In genomic region chr2:231924889-231925275, GRCh38 we compare ENCODE assay signal across 10 cellular contexts. TPM values are rescaled to one million over a fixed set of nuclear protein-coding genes. Genes with fewer than 3 reads are reported as not detected.
DNase-seq lines count a peak whose midpoint lies in the region; FAIRE-seq and TF ChIP-seq lines count a peak whose summit lies in the region.
"Had no signal": no experiment of that assay in that cellular context is flagged by ENCODE, and none has a peak within 500 bp of the region (broad histone marks: within the 10 kb centered on the region; RNA-seq: fewer than 3 reads in every experiment).

No MANE protein-coding gene starts in this region.

- H3K23ac ChIP-seq in H9 (ENCODE audit: insufficient read length, low read depth, low read length) (no peak overlapping the region), mesendoderm (ENCODE audit: low read length) (no peak overlapping the region)

- H3K9me3 ChIP-seq in H9 (ENCODE audit: control insufficient read depth, low read depth, low read length) (no peaks in the 10 kb centered on the region), astrocyte (ENCODE audit: insufficient read depth, low read depth, low read length) (no peaks in the 10 kb centered on the region)

- peaks cover 22% of the 10 kb centered on the region; the same call in 1 of the 2 replicates for H3K27me3 ChIP-seq in H9 (ENCODE audit: insufficient read depth, low read length)
- H3K27me3 ChIP-seq in astrocyte (ENCODE audit: insufficient read depth, low read length): peaks cover 58% of the 10 kb centered on the region
- H3K27me3 ChIP-seq in mesendoderm (ENCODE audit: insufficient read depth, low read length, poor library complexity): peaks cover 21% of the 10 kb centered on the region

- H4K20me1 ChIP-seq in H9 (ENCODE audit: control insufficient read depth, insufficient read depth, insufficient read length) (no peaks in the 10 kb centered on the region), astrocyte (ENCODE audit: insufficient read depth, low read length) (no peaks in the 10 kb centered on the region)

- no peak overlapping the region for H2BK5ac ChIP-seq in H9 (ENCODE audit: insufficient read length, low read length)
- no peak overlapping the region for H2BK5ac ChIP-seq in mesendoderm (ENCODE audit: low read length)

- H3K36me3 Mint-ChIP-seq in H9 (ENCODE audit: insufficient read depth in 1 of 3, low read depth in 3 of 3) (no peaks in the 10 kb centered on the region), astrocyte (ENCODE audit: low read depth, unreplicated experiment) (no peaks in the 10 kb centered on the region)

- no CpG with 5 or more reads among the region's 8 CpGs for WGBS in H9 (ENCODE audit: extremely low coverage, insufficient read length, low lambda C conversion rate)
- no CpG with 5 or more reads among the region's 8 CpGs for WGBS in mesendoderm (ENCODE audit: extremely low coverage, insufficient coverage, low lambda C conversion rate)

- peak overlapping the region; percentile 10 to 50 for H3K4me3 Mint-ChIP-seq in H9
- H3K4me3 Mint-ChIP-seq in astrocyte (ENCODE audit: unreplicated experiment): no peak overlapping the region

- no peak overlapping the region for H3K27ac ChIP-seq in H9 (ENCODE audit: insufficient read length, low read depth, low read length)
- no peak overlapping the region for H3K27ac ChIP-seq in astrocyte (ENCODE audit: low read depth, low read length)
- H3K27ac ChIP-seq in mesendoderm (ENCODE audit: low read depth, low read length): no peak overlapping the region
- H3K27ac ChIP-seq: epithelial cell of prostate had no signal

- H3K56ac ChIP-seq in H9 (ENCODE audit: insufficient read length, low read depth, low read length): no peak overlapping the region
- peak overlapping the region; percentile 62 for H3K56ac ChIP-seq in mesendoderm (ENCODE audit: low read length)

- no peak overlapping the region for H2BK12ac ChIP-seq in H9 (ENCODE audit: insufficient read length, low read depth, low read length)

- H3K9me3 Mint-ChIP-seq in H9: no peaks in the 10 kb centered on the region
- peaks cover 2% of the 10 kb centered on the region for H3K9me3 Mint-ChIP-seq in astrocyte (ENCODE audit: unreplicated experiment)

- no peak for TF ChIP-seq CTCF in H9 (conservative IDR thresholded peaks at IDR 0.05)
- TF ChIP-seq CTCF in astrocyte (IDR thresholded peaks at IDR 0.05; ENCODE audit: insufficient read depth, low read depth, low read length): no peak

- no peak overlapping the region for H2AFZ ChIP-seq in H9 (ENCODE audit: low read length)
- H2AFZ ChIP-seq in astrocyte (ENCODE audit: low read depth, low read length): peak overlapping the region; percentile 86

- H2AK5ac ChIP-seq in H9 (ENCODE audit: insufficient read length, low read length) (no peak overlapping the region), mesendoderm (ENCODE audit: low read length) (no peak overlapping the region)

- no peak overlapping the region; a peak in 1 of 7 replicates for H3K27ac Mint-ChIP-seq in H9
- no peak overlapping the region for H3K27ac Mint-ChIP-seq in astrocyte (ENCODE audit: unreplicated experiment)

- H4K91ac ChIP-seq in H9 (ENCODE audit: insufficient read length, low read depth, low read length): no peak overlapping the region

- H3T11ph ChIP-seq in H9 (ENCODE audit: low read length): no peak overlapping the region

- peaks cover 21% of the 10 kb centered on the region for H3K23me2 ChIP-seq in H9 (ENCODE audit: insufficient read length, low read depth, low read length, poor library complexity, severe bottlenecking)

- H3K4me1 ChIP-seq in H9 (ENCODE audit: insufficient read depth, low read length) (no peaks in the 10 kb centered on the region; the same call in 1 of the 2 replicates), astrocyte (ENCODE audit: insufficient read depth, low read length) (peaks cover 12% of the 10 kb centered on the region), mesendoderm (ENCODE audit: control insufficient read depth, low read depth, low read length) (no peaks in the 10 kb centered on the region)

- H3K79me2 ChIP-seq in H9 (ENCODE audit: insufficient read depth, low read length): no peaks in the 10 kb centered on the region
- no peaks in the 10 kb centered on the region for H3K79me2 ChIP-seq in astrocyte (ENCODE audit: insufficient read depth, low read length)
- no peaks in the 10 kb centered on the region for H3K79me2 ChIP-seq in mesendoderm (ENCODE audit: control insufficient read depth, insufficient read depth, low read length)

- peaks cover 62% of the 10 kb centered on the region for H3K27me3 Mint-ChIP-seq in H9 (ENCODE audit: low read depth)
- H3K27me3 Mint-ChIP-seq in astrocyte (ENCODE audit: low read depth, unreplicated experiment): peaks cover 64% of the 10 kb centered on the region

- DNase-seq in 8988T (peak; percentile 76), H9 (no peak), astrocyte (ENCODE audit: low read depth) (no peak), mesendoderm (no peak), AML-193 (lab: John Stamatoyannopoulos, UW) (no peak), retina (no peak), NCI-H1092 treated with DMSO at 0.1 percent for 48 hours (lab: John Stamatoyannopoulos, UW) (no peak), NCI-H1694 treated with DMSO at 0.1 percent for 48 hours (lab: John Stamatoyannopoulos, UW) (no peak)

- H3K4me2 ChIP-seq in H9 (ENCODE audit: insufficient read depth, insufficient read length, low read length) (peak overlapping the region; percentile 71), astrocyte (ENCODE audit: low read length) (peak overlapping the region; percentile 90), mesendoderm (ENCODE audit: low read length) (peak overlapping the region; percentile 51)

- H3K4ac ChIP-seq in H9 (ENCODE audit: low read depth, low read length) (no peak overlapping the region), mesendoderm (ENCODE audit: low read depth, low read length) (no peak overlapping the region)

- H3K14ac ChIP-seq in H9 (ENCODE audit: insufficient read depth, low read length): no peak overlapping the region

- H2BK15ac ChIP-seq in H9 (ENCODE audit: low read depth, low read length): no peak overlapping the region
- no peak overlapping the region for H2BK15ac ChIP-seq in mesendoderm (replicated peaks; ENCODE audit: low read depth)

- H3K36me3 ChIP-seq in astrocyte (ENCODE audit: insufficient read depth, low read length) (no peaks in the 10 kb centered on the region), mesendoderm (ENCODE audit: control insufficient read depth, insufficient read depth, low read length) (no peaks in the 10 kb centered on the region)

- H3K18ac ChIP-seq in H9 (ENCODE audit: insufficient read length, low read depth, low read length) (no peak overlapping the region), mesendoderm (ENCODE audit: low read length) (no peak overlapping the region)

- H3K9ac ChIP-seq in H9 (ENCODE audit: extremely low read depth, insufficient read length, low read length) (no peak overlapping the region), astrocyte (ENCODE audit: low read length) (no peak overlapping the region), mesendoderm (ENCODE audit: low read length) (peak overlapping the region; percentile 29)

- H3K4me1 Mint-ChIP-seq in H9 (peaks cover 17 to 24% of the 10 kb centered on the region in 2 experiments), astrocyte (ENCODE audit: low read depth, unreplicated experiment) (no peaks in the 10 kb centered on the region)

- no peak overlapping the region for H2BK120ac ChIP-seq in H9 (ENCODE audit: low read depth, low read length, poor library complexity, severe bottlenecking)
- no peak overlapping the region for H2BK120ac ChIP-seq in mesendoderm (ENCODE audit: low read depth, low read length)

- FAIRE-seq in astrocyte (lab: Jason Lieb, UNC): no peak

- H3K4me3 ChIP-seq in astrocyte (ENCODE audit: insufficient read depth, low read depth, low read length) (no peak overlapping the region), mesendoderm (ENCODE audit: low read length) (no peak overlapping the region)

- H3K79me1 ChIP-seq in H9 (ENCODE audit: insufficient read depth, low read depth, low read length, poor library complexity, severe bottlenecking): no peaks in the 10 kb centered on the region
- no peaks in the 10 kb centered on the region for H3K79me1 ChIP-seq in mesendoderm (ENCODE audit: low read length)

- H4K5ac ChIP-seq in H9 (ENCODE audit: insufficient read length, low read depth, low read length): no peak overlapping the region
- H4K5ac ChIP-seq in mesendoderm (ENCODE audit: low read length): no peak overlapping the region

- H4K8ac ChIP-seq in H9 (replicated peaks; ENCODE audit: insufficient read length, low read depth, low read length) (no peak overlapping the region), mesendoderm (ENCODE audit: low read depth, low read length) (no peak overlapping the region)

- no peak overlapping the region for H2BK20ac ChIP-seq in H9 (ENCODE audit: low read depth, low read length, poor library complexity, severe bottlenecking)

RNA-seq across cellular contexts. Expression of gene NPPC, which starts 1.3 kb away (rescaled TPM):
- 1.1 and 1.2 TPM in 2 replicates for total RNA-seq in H9 (2021)
- total RNA-seq in astrocyte: 0.66 and 0.84 TPM in 2 replicates
- polyA plus RNA-seq in mesendoderm (2013, experiment 1 of 2): 0.37 TPM
- polyA plus RNA-seq in mesendoderm (2013, experiment 2 of 2): 0.22 TPM
- total RNA-seq: mononuclear cell had no signal

RNA-seq across cellular contexts. Expression of gene DIS3L2, which starts 36.6 kb away (rescaled TPM):
- 28.1 and 28.2 TPM in 2 replicates for total RNA-seq in H9 (2021)
- total RNA-seq in astrocyte: 20.5 and 24.0 TPM in 2 replicates
- polyA plus RNA-seq in mesendoderm (2013, experiment 1 of 2): 8.9 TPM
- polyA plus RNA-seq in mesendoderm (2013, experiment 2 of 2): 9.4 TPM
